In genomic region chr20:63417213-63418120, GRCh38 we compare ENCODE assay signal across 21 cellular contexts. TPM values are rescaled to one million over a fixed set of nuclear protein-coding genes. Genes with fewer than 3 reads are reported as not detected.
"Had no signal": no experiment of that assay in that cellular context is flagged by ENCODE, and none has a peak within 500 bp of the region (broad histone marks: within the 10 kb centered on the region; RNA-seq: fewer than 3 reads in every experiment).

No MANE protein-coding gene starts in this region.

- H3K27ac Mint-ChIP-seq: activated naive CD4-positive, alpha-beta T cell treated with anti-CD3 and anti-CD28 coated beads, Interleukin-2, amount 10 ng/mL, durations not matched to agents 7 days and 5 days; memory B cell had no signal

- H3K36me3 ChIP-seq: ascending aorta, breast epithelium, gastrocnemius medialis, heart right ventricle had no signal

- H3K4me1 ChIP-seq: ascending aorta, breast epithelium, gastrocnemius medialis, parathyroid adenoma had no signal

- DNase-seq: activated CD4-positive, alpha-beta T cell treated with anti-CD3 and anti-CD28 coated beads, Interleukin-2, amount 50 U/mL, for 1 hour; activated CD4-positive, CD25-positive, alpha-beta regulatory T cell treated with anti-CD3 and anti-CD28 coated beads, Interleukin-2, amount 50 U/mL, for 72 hours; activated CD8-positive, alpha-beta memory T cell treated with anti-CD3 and anti-CD28 coated beads, Interleukin-2, amount 50 U/mL, for 48 hours; activated effector memory CD4-positive, alpha-beta T cell treated with Interleukin-2 at 50 U/mL for 16 hours; activated naive CD4-positive, alpha-beta T cell treated with anti-CD3 and anti-CD28 coated beads, Interleukin-2, amount 10 ng/mL, durations not matched to agents 7 days and 5 days; activated T-cell treated with anti-CD3 and anti-CD28 coated beads, Interleukin-2, amount 50 U/mL, for 48 hours; cortex of kidney; gastrocnemius medialis; heart right ventricle; mucosa of descending colon; naive thymus-derived CD8-positive, alpha-beta T cell; stimulated activated naive CD4-positive, alpha-beta T cell; T-helper 1 cell; T-helper 9 cell had no signal

- H3K9ac ChIP-seq: parathyroid adenoma had no signal

- H3K79me2 ChIP-seq: parathyroid adenoma had no signal

- H3K27ac ChIP-seq: ascending aorta, breast epithelium, gastrocnemius medialis, heart right ventricle, parathyroid adenoma had no signal

- H2AFZ ChIP-seq: parathyroid adenoma had no signal

- H3K9me3 ChIP-seq: ascending aorta, breast epithelium, gastrocnemius medialis, heart right ventricle, mucosa of descending colon had no signal

- H3K36me3 Mint-ChIP-seq: activated naive CD4-positive, alpha-beta T cell treated with anti-CD3 and anti-CD28 coated beads, Interleukin-2, amount 10 ng/mL, durations not matched to agents 7 days and 5 days; memory B cell; naive thymus-derived CD8-positive, alpha-beta T cell had no signal

- H3K4me1 Mint-ChIP-seq: memory B cell had no signal

- H3K27me3 Mint-ChIP-seq: activated naive CD4-positive, alpha-beta T cell treated with anti-CD3 and anti-CD28 coated beads, Interleukin-2, amount 10 ng/mL, durations not matched to agents 7 days and 5 days had no signal

- H3K27me3 ChIP-seq: ascending aorta had no signal

- H3K9me3 Mint-ChIP-seq: activated naive CD4-positive, alpha-beta T cell treated with anti-CD3 and anti-CD28 coated beads, Interleukin-2, amount 10 ng/mL, durations not matched to agents 7 days and 5 days; memory B cell; naive thymus-derived CD8-positive, alpha-beta T cell had no signal

- H3K4me3 Mint-ChIP-seq: activated naive CD4-positive, alpha-beta T cell treated with anti-CD3 and anti-CD28 coated beads, Interleukin-2, amount 10 ng/mL, durations not matched to agents 7 days and 5 days; memory B cell; naive thymus-derived CD8-positive, alpha-beta T cell had no signal

- H3K4me3 ChIP-seq: ascending aorta, breast epithelium, gastrocnemius medialis, heart right ventricle, mucosa of descending colon had no signal

RNA-seq across cellular contexts. Expression of gene KCNQ2, which starts 55.0 kb away (rescaled TPM):
- total RNA-seq: ascending aorta, breast epithelium, gastrocnemius medialis, liver had no signal
- polyA plus RNA-seq: liver; naive thymus-derived CD8-positive, alpha-beta T cell had no signal

RNA-seq across cellular contexts. Expression of gene CHRNA4, which starts 56.3 kb away (rescaled TPM):
- total RNA-seq: ascending aorta; breast epithelium; gastrocnemius medialis; mucosa of descending colon; naive thymus-derived CD8-positive, alpha-beta T cell had no signal
- polyA plus RNA-seq: adipose tissue; naive thymus-derived CD8-positive, alpha-beta T cell; urinary bladder had no signal
